ENCODE assay signal across 26 cellular contexts in the genomic region with DNA sequence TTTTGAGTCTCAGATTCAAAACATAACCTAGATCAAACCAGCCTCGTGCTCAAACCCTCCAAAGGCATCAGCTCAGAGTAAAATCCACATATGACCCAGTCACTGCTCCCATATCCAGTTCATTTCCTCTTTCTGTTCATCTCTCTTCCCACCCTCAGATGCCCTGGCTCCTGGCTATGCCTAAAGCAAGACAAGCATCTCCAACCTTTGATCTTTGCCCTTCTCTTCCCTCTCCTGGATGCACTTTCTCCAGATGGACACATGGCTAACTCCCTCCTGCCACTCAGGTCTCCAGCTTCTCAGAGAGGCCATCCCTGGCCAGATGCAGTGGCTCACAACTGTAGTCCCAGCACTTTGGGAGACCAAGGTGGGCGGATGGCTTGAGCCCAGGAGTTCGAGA. TPM values are rescaled to one million over a fixed set of nuclear protein-coding genes. Genes with fewer than 3 reads are reported as not detected.
"Had no signal": no experiment of that assay in that cellular context is flagged by ENCODE, and none has a peak within 500 bp of the region (broad histone marks: within the 10 kb centered on the region; RNA-seq: fewer than 3 reads in every experiment).

No MANE protein-coding gene starts in this region.

- H3K4me1 ChIP-seq: esophagus squamous epithelium, parathyroid adenoma, right lobe of liver, testis, tibial artery, upper lobe of left lung had no signal

- H2AFZ ChIP-seq: neural progenitor cell, parathyroid adenoma had no signal

- H3K4me3 Mint-ChIP-seq: effector memory CD8-positive, alpha-beta T cell; mesothelial cell of epicardium; naive thymus-derived CD4-positive, alpha-beta T cell; nephron; neural progenitor cell; stimulated activated memory B cell treated with anti-CD40 and anti-IgM and Interleukin-4, amounts not matched to agents 10 μg/mL and 1 μg/mL and 100 μg/mL, for 72 hours had no signal

- H3K9ac ChIP-seq: neural progenitor cell, parathyroid adenoma had no signal

- DNase-seq: cortex of kidney; effector memory CD8-positive, alpha-beta T cell; erythroblast; esophagus squamous epithelium; foreskin melanocyte; head of caudate nucleus; mesenchymal stem cell; naive thymus-derived CD4-positive, alpha-beta T cell; right lobe of liver; stimulated activated CD4-positive, alpha-beta T cell treated with anti-CD3 and anti-CD28 coated beads, Interleukin-4, amount 100 ng/mL, for 4 hours; stimulated activated naive CD8-positive, alpha-beta T cell treated with anti-CD3 and anti-CD28 coated beads, Interleukin-15, Interleukin-2, amounts not matched to agents 100 U/mL and 50 U/mL, for 24 hours; substantia nigra; testis; tibial artery; upper lobe of left lung had no signal

- H3K27ac Mint-ChIP-seq: effector memory CD8-positive, alpha-beta T cell; mesothelial cell of epicardium; naive thymus-derived CD4-positive, alpha-beta T cell; nephron; neural progenitor cell; progenitor cell of endocrine pancreas; stimulated activated memory B cell treated with anti-CD40 and anti-IgM and Interleukin-4, amounts not matched to agents 10 μg/mL and 1 μg/mL and 100 μg/mL, for 72 hours had no signal

- FAIRE-seq: endometrium, keratinocyte, urothelium cell line had no signal

- H3K4me3 ChIP-seq: esophagus squamous epithelium, lung, neural progenitor cell, right lobe of liver, testis, tibial artery, upper lobe of left lung had no signal

- H3K27ac ChIP-seq: esophagus squamous epithelium, neural progenitor cell, parathyroid adenoma, right lobe of liver, testis, tibial artery, upper lobe of left lung had no signal

- H3K4me2 ChIP-seq: neural progenitor cell had no signal

- H3K9me3 ChIP-seq: esophagus squamous epithelium, right lobe of liver, testis, tibial artery, upper lobe of left lung had no signal

- H3K4me1 Mint-ChIP-seq: mesothelial cell of epicardium; naive thymus-derived CD4-positive, alpha-beta T cell; nephron had no signal

- H3K36me3 Mint-ChIP-seq: mesothelial cell of epicardium; naive thymus-derived CD4-positive, alpha-beta T cell; neural progenitor cell; stimulated activated memory B cell treated with anti-CD40 and anti-IgM and Interleukin-4, amounts not matched to agents 10 μg/mL and 1 μg/mL and 100 μg/mL, for 72 hours had no signal

- H3K9me3 Mint-ChIP-seq: effector memory CD8-positive, alpha-beta T cell; mesothelial cell of epicardium; naive thymus-derived CD4-positive, alpha-beta T cell; nephron; neural progenitor cell had no signal

- ATAC-seq: effector memory CD8-positive, alpha-beta T cell; left lobe of liver; naive thymus-derived CD4-positive, alpha-beta T cell; stimulated activated memory B cell treated with anti-CD40 and anti-IgM and Interleukin-4, amounts not matched to agents 10 μg/mL and 1 μg/mL and 100 μg/mL, for 72 hours; stimulated activated naive CD8-positive, alpha-beta T cell treated with anti-CD3 and anti-CD28 coated beads, Interleukin-15, Interleukin-2, amounts not matched to agents 100 U/mL and 50 U/mL, for 24 hours had no signal

- H3K36me3 ChIP-seq: esophagus squamous epithelium, neural progenitor cell, right lobe of liver, tibial artery, upper lobe of left lung had no signal

- H3K27me3 ChIP-seq: esophagus squamous epithelium, neural progenitor cell, right lobe of liver, testis, upper lobe of left lung had no signal

- H3K79me2 ChIP-seq: parathyroid adenoma had no signal

RNA-seq across cellular contexts. Expression of gene CREB3L1, which starts 14.3 kb away (rescaled TPM):
- total RNA-seq: naive thymus-derived CD4-positive, alpha-beta T cell had no signal
- polyA plus RNA-seq: keratinocyte; naive thymus-derived CD4-positive, alpha-beta T cell had no signal
